ENCODE assay signal across 7 cellular contexts in genomic region chr12:116380740-116381139, GRCh38.
DNase-seq lines count a peak whose midpoint lies in the region; ATAC-seq, FAIRE-seq and TF ChIP-seq lines count a peak whose summit lies in the region.
"Not testable (repeated sequence)": the region's sequence is repeated elsewhere in the genome, so short reads cannot be mapped to it uniquely, and the experiment has no call there.

No MANE protein-coding gene starts in this region.

- intact Hi-C loops in PC-3 (cut with micrococcal nuclease), result loop anchor here (5.0 kb wide), 1 partner anchor 103 kb away; the partner anchor contains the start of gene MED13L
- intact Hi-C loops in activated CD8-positive, alpha-beta T cell treated with anti-CD3 and anti-CD28 coated beads for 36 hours (cut with micrococcal nuclease); HepG2 (cut with micrococcal nuclease; ENCODE audit: unreplicated experiment): not testable (repeated sequence)

- H3K27me3 Mint-ChIP-seq in GM23338 (ENCODE audit: insufficient read depth, low read depth, poor library complexity) (peaks cover 21% of the 10 kb centered on the region), endodermal cell (ENCODE audit: insufficient read depth) (peaks cover 54% of the 10 kb centered on the region), neural progenitor cell (ENCODE audit: insufficient read depth, low read depth) (peaks cover 14% of the 10 kb centered on the region)
- not testable (repeated sequence) for H3K27me3 Mint-ChIP-seq in activated CD8-positive, alpha-beta T cell treated with anti-CD3 and anti-CD28 coated beads for 36 hours; stimulated activated naive B cell treated with anti-CD40 and anti-IgM and Interleukin-4, amounts not matched to agents 10 μg/mL and 1 μg/mL and 100 μg/mL, for 72 hours

- not testable (repeated sequence) for TF ChIP-seq POLR2A in HepG2 (IDR thresholded peaks at IDR 0.05; ENCODE audit: insufficient read depth in 1 of 2, low read depth in 2 of 2, low read length in 2 of 2)

- H3K4me1 Mint-ChIP-seq in GM23338 (peaks cover 53% of the 10 kb centered on the region), endodermal cell (peaks cover 42% of the 10 kb centered on the region), neural progenitor cell (peaks cover 42% of the 10 kb centered on the region)
- H3K4me1 Mint-ChIP-seq in activated CD8-positive, alpha-beta T cell treated with anti-CD3 and anti-CD28 coated beads for 36 hours (ENCODE audit: low read depth), result peaks cover 11% of the 10 kb centered on the region
- H3K4me1 Mint-ChIP-seq in stimulated activated naive B cell treated with anti-CD40 and anti-IgM and Interleukin-4, amounts not matched to agents 10 μg/mL and 1 μg/mL and 100 μg/mL, for 72 hours, result peaks cover 20 to 30% of the 10 kb centered on the region in 2 donors

- not testable (repeated sequence) for H3F3A ChIP-seq in GM23338 (replicated peaks; ENCODE audit: low read depth); PC-3 (ENCODE audit: low read length, unreplicated experiment)
- H3F3A ChIP-seq in neural progenitor cell (ENCODE audit: low read depth), result peaks cover 48% of the 10 kb centered on the region

- not testable (repeated sequence) for H3K9me3 Mint-ChIP-seq in GM23338; activated CD8-positive, alpha-beta T cell treated with anti-CD3 and anti-CD28 coated beads for 36 hours; endodermal cell; neural progenitor cell; stimulated activated naive B cell treated with anti-CD40 and anti-IgM and Interleukin-4, amounts not matched to agents 10 μg/mL and 1 μg/mL and 100 μg/mL, for 72 hours

- H3K36me3 Mint-ChIP-seq in GM23338 (ENCODE audit: low read depth); activated CD8-positive, alpha-beta T cell treated with anti-CD3 and anti-CD28 coated beads for 36 hours (ENCODE audit: low read depth); endodermal cell (ENCODE audit: low read depth); neural progenitor cell; stimulated activated naive B cell treated with anti-CD40 and anti-IgM and Interleukin-4, amounts not matched to agents 10 μg/mL and 1 μg/mL and 100 μg/mL, for 72 hours: not testable (repeated sequence)

- H3K4me2 ChIP-seq in GM23338 (peak overlapping the region; percentile 66), neural progenitor cell (peak overlapping the region; percentile 75)
- not testable (repeated sequence) for H3K4me2 ChIP-seq in PC-3 (ENCODE audit: low read length); HepG2 (ENCODE audit: low read depth, low read length)

- ATAC-seq in GM23338; PC-3; activated CD8-positive, alpha-beta T cell treated with anti-CD3 and anti-CD28 coated beads for 36 hours; HepG2; stimulated activated naive B cell treated with anti-CD40 and anti-IgM and Interleukin-4, amounts not matched to agents 10 μg/mL and 1 μg/mL and 100 μg/mL, for 72 hours (replicated peaks): not testable (repeated sequence)

- BruUV-seq in PC-3 (replicated peaks; lab: Mats Ljungman, UMichigan); HepG2 (replicated peaks; lab: Mats Ljungman, UMichigan): not testable (repeated sequence)

- peaks cover 37% of the 10 kb centered on the region for H3K4me1 ChIP-seq in GM23338 (ENCODE audit: insufficient read depth)
- H3K4me1 ChIP-seq in PC-3 (ENCODE audit: insufficient read depth, low read length), result peaks cover 60% of the 10 kb centered on the region
- peaks cover 15% of the 10 kb centered on the region for H3K4me1 ChIP-seq in endodermal cell (ENCODE audit: control insufficient read depth, insufficient read depth, low read length)
- peaks cover 25% of the 10 kb centered on the region for H3K4me1 ChIP-seq in HepG2 (ENCODE audit: insufficient read depth, low read length)
- H3K4me1 ChIP-seq in neural progenitor cell, result peaks cover 43% of the 10 kb centered on the region

- H3K4me3 ChIP-seq in GM23338, result peak overlapping the region; percentile 51; the same call in 1 of the 2 replicates
- H3K4me3 ChIP-seq in PC-3 (ENCODE audit: low read length); HepG2 (replicated peaks in 1 of 3; ENCODE audit: insufficient read depth in 1 of 3, low read depth in 2 of 3, low read length in 3 of 3): not testable (repeated sequence)
- peak overlapping the region; percentile 72 for H3K4me3 ChIP-seq in endodermal cell (ENCODE audit: low read length)
- peak overlapping the region; percentile 35 for H3K4me3 ChIP-seq in neural progenitor cell

- not testable (repeated sequence) for TF ChIP-seq EP300 in HepG2 (IDR thresholded peaks at IDR 0.05; ENCODE audit: low read depth in 2 of 2, low read length in 2 of 2); HepG2 (CRISPR knock-in tag; IDR thresholded peaks at IDR 0.05; ENCODE audit: borderline replicate concordance)

- H4K20me1 ChIP-seq in GM23338 (replicated peaks; ENCODE audit: insufficient read depth); PC-3 (ENCODE audit: low read length); HepG2 (ENCODE audit: insufficient read depth, low read length); neural progenitor cell (ENCODE audit: low read depth): not testable (repeated sequence)

- CTCF ChIA-PET in PC-3 (lab: Charles Lee); activated CD8-positive, alpha-beta T cell treated with anti-CD3 and anti-CD28 coated beads for 36 hours (lab: Charles Lee); HepG2 (lab: Yijun Ruan, JAX; ENCODE audit: low intra/inter-chr PET ratio, low total read pairs): not testable (repeated sequence)

- not testable (repeated sequence) for H3K27me3 ChIP-seq in GM23338 (ENCODE audit: insufficient read depth); PC-3 (ENCODE audit: low read length); neural progenitor cell
- H3K27me3 ChIP-seq in endodermal cell (ENCODE audit: control insufficient read depth, insufficient read depth, low read length, poor library complexity, severe bottlenecking) (peaks cover 24% of the 10 kb centered on the region), HepG2 (ENCODE audit: control insufficient read depth in 1 of 2, insufficient read depth in 2 of 2, low read length in 2 of 2) (peaks cover 2 to 22% of the 10 kb centered on the region in 2 experiments; a peak in 4 of 5 replicates)

- in situ Hi-C loops in HepG2 (cut with HindIII; ENCODE audit: extremely low pct_ligation_motif_present, low pct_unique_long_range_greater_than_20kb), result not testable (repeated sequence)

- TF ChIP-seq RAD21 in HepG2 (CRISPR knock-in tag; IDR thresholded peaks at IDR 0.05), result not testable (repeated sequence)

- TF ChIP-seq CTCF in GM23338 (conservative IDR thresholded peaks at IDR 0.05; ENCODE audit: low read depth in 2 of 2); PC-3 (conservative IDR thresholded peaks at IDR 0.05; ENCODE audit: low read depth, low read length); endodermal cell (conservative IDR thresholded peaks at IDR 0.05); HepG2 (CRISPR knock-in tag; IDR thresholded peaks at IDR 0.05); neural progenitor cell (IDR thresholded peaks at IDR 0.05): not testable (repeated sequence)
- TF ChIP-seq CTCF in activated CD8-positive, alpha-beta T cell treated with anti-CD3 and anti-CD28 coated beads for 36 hours (IDR thresholded peaks at IDR 0.05), result peak; percentile 20

- not testable (repeated sequence) for H3K9me3 ChIP-seq in PC-3 (ENCODE audit: low read length); endodermal cell (ENCODE audit: control insufficient read depth, low read length); HepG2 (ENCODE audit: low read length); neural progenitor cell (ENCODE audit: low read depth)

- not testable (repeated sequence) for FAIRE-seq in HepG2 (lab: Jason Lieb, UNC)

- 89 to 91% methylated on average over 1 of the region's 1 CpG for WGBS in endodermal cell (ENCODE audit: insufficient coverage in 1 of 2, insufficient read length in 1 of 2), 2 experiments
- WGBS in HepG2 (ENCODE audit: low lambda C conversion rate), result 71% methylated on average over 1 of the region's 1 CpG

- peak overlapping the region; percentile 35; the same call in 2 of the 3 replicates for H3K4me3 Mint-ChIP-seq in GM23338
- H3K4me3 Mint-ChIP-seq in activated CD8-positive, alpha-beta T cell treated with anti-CD3 and anti-CD28 coated beads for 36 hours; endodermal cell; stimulated activated naive B cell treated with anti-CD40 and anti-IgM and Interleukin-4, amounts not matched to agents 10 μg/mL and 1 μg/mL and 100 μg/mL, for 72 hours: not testable (repeated sequence)
- peak overlapping the region; percentile 21 for H3K4me3 Mint-ChIP-seq in neural progenitor cell

- not testable (repeated sequence) for H3K27ac Mint-ChIP-seq in GM23338; activated CD8-positive, alpha-beta T cell treated with anti-CD3 and anti-CD28 coated beads for 36 hours; endodermal cell
- H3K27ac Mint-ChIP-seq in neural progenitor cell, result peak overlapping the region; percentile 63
- peak overlapping the region; percentile 48 for H3K27ac Mint-ChIP-seq in stimulated activated naive B cell treated with anti-CD40 and anti-IgM and Interleukin-4, amounts not matched to agents 10 μg/mL and 1 μg/mL and 100 μg/mL, for 72 hours

- H3K27ac ChIP-seq in GM23338 (ENCODE audit: low read depth) (0 out of 2 replicates have a peak overlapping the region, but pooled peaks have one; percentile 89), neural progenitor cell (peak overlapping the region; percentile 92)
- not testable (repeated sequence) for H3K27ac ChIP-seq in PC-3 (ENCODE audit: low read length); endodermal cell (ENCODE audit: low read depth, low read length); HepG2 (ENCODE audit: extremely low read length, insufficient read depth, low read length)

- H3K79me2 ChIP-seq in GM23338 (replicated peaks; ENCODE audit: insufficient read depth); PC-3 (ENCODE audit: low read length); HepG2 (ENCODE audit: insufficient read depth, low read length); neural progenitor cell (ENCODE audit: low read depth): not testable (repeated sequence)

- H3K9me2 ChIP-seq in GM23338 (ENCODE audit: insufficient read depth); PC-3 (replicated peaks; ENCODE audit: low read length): not testable (repeated sequence)

- POLR2A ChIA-PET in PC-3 (lab: Charles Lee; ENCODE audit: unreplicated experiment); HepG2 (lab: Yijun Ruan, JAX): not testable (repeated sequence)
- POLR2A ChIA-PET in activated CD8-positive, alpha-beta T cell treated with anti-CD3 and anti-CD28 coated beads for 36 hours (lab: Charles Lee), result interaction anchor here (1.1 kb wide), 1 partner anchor 180 kb away, joined by 4 read pairs; no protein-coding TSS in a partner anchor

- H2AFZ ChIP-seq in GM23338 (peak overlapping the region; percentile 35), neural progenitor cell (replicated peaks) (peak overlapping the region; percentile 66)
- not testable (repeated sequence) for H2AFZ ChIP-seq in PC-3 (ENCODE audit: low read length); HepG2 (ENCODE audit: low read length)

- DNase-seq in GM23338 (ENCODE audit: low spot score); activated CD8-positive, alpha-beta T cell treated with anti-CD3 and anti-CD28 coated beads for 36 hours; endodermal cell; HepG2 (ENCODE audit: low spot score); neural progenitor cell (ENCODE audit: low spot score); stimulated activated naive B cell treated with anti-CD40 and anti-IgM and Interleukin-4, amounts not matched to agents 10 μg/mL and 1 μg/mL and 100 μg/mL, for 72 hours: not testable (repeated sequence)
- DNase-seq in PC-3, result peak; percentile 42

- not testable (repeated sequence) for H3K9ac ChIP-seq in PC-3 (ENCODE audit: low read length); endodermal cell (ENCODE audit: extremely low read depth, low read length, poor library complexity, severe bottlenecking); HepG2 (ENCODE audit: insufficient read depth, low read depth, low read length); neural progenitor cell

- not testable (repeated sequence) for H3K36me3 ChIP-seq in GM23338 (ENCODE audit: insufficient read depth); PC-3 (ENCODE audit: low read depth, low read length); endodermal cell (ENCODE audit: control insufficient read depth, insufficient read depth, low read length); HepG2 (replicated peaks in 1 of 2; ENCODE audit: control insufficient read depth in 1 of 2, insufficient read depth in 2 of 2, low read length in 2 of 2); neural progenitor cell
